In the genomic region with DNA sequence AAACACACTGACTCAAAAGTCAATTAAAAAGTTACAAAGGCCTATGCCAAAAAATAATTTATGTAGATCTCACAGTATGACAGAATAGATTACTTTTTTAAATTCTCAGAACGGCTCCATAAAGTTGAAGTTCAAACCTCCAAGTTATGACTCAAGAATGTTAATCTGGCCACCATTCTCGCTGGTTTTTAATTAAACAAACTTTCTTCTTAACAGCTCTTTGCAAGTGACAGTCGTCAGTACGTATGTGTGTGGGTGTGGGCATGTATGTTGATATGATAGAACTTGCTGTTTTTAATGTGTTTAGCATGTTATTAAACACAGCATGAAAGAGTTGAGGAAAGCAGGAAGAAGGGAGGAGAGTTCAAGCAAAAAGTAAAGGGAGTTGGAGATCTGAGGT, we compare ENCODE assay signal across 25 cellular contexts. TPM values are rescaled to one million over a fixed set of nuclear protein-coding genes. Genes with fewer than 3 reads are reported as not detected.
DNase-seq lines count a peak whose midpoint lies in the region; ATAC-seq and TF ChIP-seq lines count a peak whose summit lies in the region.
"Had no signal": no experiment of that assay in that cellular context is flagged by ENCODE, and none has a peak within 500 bp of the region (broad histone marks: within the 10 kb centered on the region; RNA-seq: fewer than 3 reads in every experiment).

No MANE protein-coding gene starts in this region.

- H3K9me3 ChIP-seq in T-helper 17 cell (ENCODE audit: control insufficient read depth, low read length, poor library complexity, severe bottlenecking) = no peaks in the 10 kb centered on the region
- H3K9me3 ChIP-seq: Caco-2, esophagus squamous epithelium, ovary, right atrium auricular region had no signal

- H3K4me3 Mint-ChIP-seq in activated T-cell treated with anti-CD3 and anti-CD28 coated beads, Interleukin-2, amount 50 U/mL, for 24 hours = peak overlapping the region; percentile 1
- peak overlapping the region; percentile 91 for H3K4me3 Mint-ChIP-seq in T-helper 17 cell
- H3K4me3 Mint-ChIP-seq in activated naive CD8-positive, alpha-beta T cell treated with anti-CD3 and anti-CD28 coated beads, Interleukin-2, amount 10 ng/mL, durations not matched to agents 7 days and 5 days = peak overlapping the region; percentile 85
- H3K4me3 Mint-ChIP-seq: activated B cell treated with CpG ODN at 0.5 μM for 24 hours, B cell had no signal

- no peaks in the 10 kb centered on the region for H3K9me3 Mint-ChIP-seq in activated T-cell treated with anti-CD3 and anti-CD28 coated beads, Interleukin-2, amount 50 U/mL, for 24 hours
- no peaks in the 10 kb centered on the region for H3K9me3 Mint-ChIP-seq in activated naive CD8-positive, alpha-beta T cell treated with anti-CD3 and anti-CD28 coated beads, Interleukin-2, amount 10 ng/mL, durations not matched to agents 7 days and 5 days
- H3K9me3 Mint-ChIP-seq: activated B cell treated with CpG ODN at 0.5 μM for 24 hours had no signal

- H3K4me3 ChIP-seq in retinal pigment epithelial cell (ENCODE audit: low read length) = no peak overlapping the region
- H3K4me3 ChIP-seq: esophagus squamous epithelium, lung, ovary, right atrium auricular region, smooth muscle cell had no signal

- no peak for ATAC-seq in T-helper 17 cell
- ATAC-seq in activated naive CD8-positive, alpha-beta T cell treated with anti-CD3 and anti-CD28 coated beads, Interleukin-2, amount 10 ng/mL, durations not matched to agents 7 days and 5 days (ENCODE audit: low read depth) = no peak
- ATAC-seq in esophagus mucosa = no peak
- ATAC-seq in HG03457 (IDR thresholded peaks at IDR 0.05; ENCODE audit: unreplicated experiment) = no peak
- ATAC-seq: Panc1 had no signal

- POLR2A ChIA-PET in activated naive CD8-positive, alpha-beta T cell treated with anti-CD3 and anti-CD28 coated beads, Interleukin-2, amount 10 ng/mL, durations not matched to agents 7 days and 5 days (lab: Charles Lee) = interaction anchor here (0.7 kb wide), 1 partner anchor 21 kb away, joined by 3 read pairs; no protein-coding TSS in a partner anchor

- peaks cover 50% of the 10 kb centered on the region for H3K36me3 Mint-ChIP-seq in activated T-cell treated with anti-CD3 and anti-CD28 coated beads, Interleukin-2, amount 50 U/mL, for 24 hours (ENCODE audit: low read depth)
- H3K36me3 Mint-ChIP-seq in T-helper 17 cell (ENCODE audit: low read depth) = peaks cover 2% of the 10 kb centered on the region
- peaks cover 47% of the 10 kb centered on the region for H3K36me3 Mint-ChIP-seq in activated naive CD8-positive, alpha-beta T cell treated with anti-CD3 and anti-CD28 coated beads, Interleukin-2, amount 10 ng/mL, durations not matched to agents 7 days and 5 days

- DNase-seq in activated T-cell treated with anti-CD3 and anti-CD28 coated beads, Interleukin-2, amount 50 U/mL, for 24 hours = no peak
- no peak for DNase-seq in activated T-cell treated with anti-CD3 and anti-CD28 coated beads, Interleukin-2, amount 50 U/mL, for 1 hour
- no peak for DNase-seq in T-helper 17 cell
- DNase-seq in activated naive CD8-positive, alpha-beta T cell treated with anti-CD3 and anti-CD28 coated beads, Interleukin-2, amount 10 ng/mL, durations not matched to agents 7 days and 5 days = no peak
- peak; percentile 30 for DNase-seq in retinal pigment epithelial cell (ENCODE audit: low read depth)
- DNase-seq in stimulated activated CD8-positive, alpha-beta memory T cell treated with anti-CD3 and anti-CD28 coated beads, Interleukin-4, amount 100 ng/mL, for 48 hours = no peak
- DNase-seq: activated B cell treated with CpG ODN at 0.5 μM for 24 hours, activated gamma-delta T cell, Caco-2, esophagus squamous epithelium, foreskin melanocyte, H7, NCI-H1048, NCI-H187 treated with DMSO at 0.1 percent for 48 hours, NCI-H2227 treated with DMSO at 0.1 percent for 48 hours, NCI-H69, ovary, SIG-M5 had no signal

- H3K27me3 Mint-ChIP-seq in activated T-cell treated with anti-CD3 and anti-CD28 coated beads, Interleukin-2, amount 50 U/mL, for 24 hours = no peaks in the 10 kb centered on the region
- no peaks in the 10 kb centered on the region for H3K27me3 Mint-ChIP-seq in T-helper 17 cell
- no peaks in the 10 kb centered on the region for H3K27me3 Mint-ChIP-seq in activated naive CD8-positive, alpha-beta T cell treated with anti-CD3 and anti-CD28 coated beads, Interleukin-2, amount 10 ng/mL, durations not matched to agents 7 days and 5 days

- TF ChIP-seq CTCF in retinal pigment epithelial cell (conservative IDR thresholded peaks at IDR 0.05; ENCODE audit: low read depth, low read length) = no peak

- peaks cover 91% of the 10 kb centered on the region for H3K4me1 Mint-ChIP-seq in activated T-cell treated with anti-CD3 and anti-CD28 coated beads, Interleukin-2, amount 50 U/mL, for 24 hours (ENCODE audit: low read depth)
- peaks cover 81% of the 10 kb centered on the region for H3K4me1 Mint-ChIP-seq in T-helper 17 cell
- peaks cover 67% of the 10 kb centered on the region for H3K4me1 Mint-ChIP-seq in activated naive CD8-positive, alpha-beta T cell treated with anti-CD3 and anti-CD28 coated beads, Interleukin-2, amount 10 ng/mL, durations not matched to agents 7 days and 5 days
- H3K4me1 Mint-ChIP-seq: activated B cell treated with CpG ODN at 0.5 μM for 24 hours, B cell had no signal

- H3K27ac Mint-ChIP-seq in activated T-cell treated with anti-CD3 and anti-CD28 coated beads, Interleukin-2, amount 50 U/mL, for 24 hours = peak overlapping the region; percentile 87
- peak overlapping the region; percentile 96 for H3K27ac Mint-ChIP-seq in T-helper 17 cell
- H3K27ac Mint-ChIP-seq in activated naive CD8-positive, alpha-beta T cell treated with anti-CD3 and anti-CD28 coated beads, Interleukin-2, amount 10 ng/mL, durations not matched to agents 7 days and 5 days = peak overlapping the region; percentile 86
- H3K27ac Mint-ChIP-seq: activated B cell treated with CpG ODN at 0.5 μM for 24 hours, B cell had no signal

RNA-seq across cellular contexts. Expression of gene PRKCQ, which starts 18.5 kb away (rescaled TPM):
- 10 to 100 TPM; 66.3 to 70.0 TPM for total RNA-seq in T-helper 17 cell
- 10 to 100 TPM; 61.2 to 61.8 TPM for total RNA-seq in activated naive CD8-positive, alpha-beta T cell treated with anti-CD3 and anti-CD28 coated beads, Interleukin-2, amount 10 ng/mL, durations not matched to agents 7 days and 5 days
- 0.64 TPM for total RNA-seq in esophagus mucosa

Comparison
In these comparisons a context has a peak if more than half of its experiments do, and no peak if none do; other contexts are left out.
1. H3K4me3 Mint-ChIP-seq: peak in every context shown above with its lines; median percentile 91 in T-helper 17 cell; 85 in activated naive CD8-positive, alpha-beta T cell treated with anti-CD3 and anti-CD28 coated beads, Interleukin-2, amount 10 ng/mL, durations not matched to agents 7 days and 5 days; 1 in activated T-cell treated with anti-CD3 and anti-CD28 coated beads, Interleukin-2, amount 50 U/mL, for 24 hours.
2. RNA of gene PRKCQ, which starts 18.5 kb away (total RNA-seq): 66.3 to 70.0 TPM in T-helper 17 cell and 61.2 to 61.8 TPM in activated naive CD8-positive, alpha-beta T cell treated with anti-CD3 and anti-CD28 coated beads, Interleukin-2, amount 10 ng/mL, durations not matched to agents 7 days and 5 days; 0.64 TPM in esophagus mucosa (single experiment); every median in the first group is over 10 times any median in the second.
3. Peak in every context shown above with its lines, with median percentiles within 50 percentile points of each other: H3K27ac Mint-ChIP-seq.